8 cellular contexts compared by ENCODE assay signal in the genomic region with DNA sequence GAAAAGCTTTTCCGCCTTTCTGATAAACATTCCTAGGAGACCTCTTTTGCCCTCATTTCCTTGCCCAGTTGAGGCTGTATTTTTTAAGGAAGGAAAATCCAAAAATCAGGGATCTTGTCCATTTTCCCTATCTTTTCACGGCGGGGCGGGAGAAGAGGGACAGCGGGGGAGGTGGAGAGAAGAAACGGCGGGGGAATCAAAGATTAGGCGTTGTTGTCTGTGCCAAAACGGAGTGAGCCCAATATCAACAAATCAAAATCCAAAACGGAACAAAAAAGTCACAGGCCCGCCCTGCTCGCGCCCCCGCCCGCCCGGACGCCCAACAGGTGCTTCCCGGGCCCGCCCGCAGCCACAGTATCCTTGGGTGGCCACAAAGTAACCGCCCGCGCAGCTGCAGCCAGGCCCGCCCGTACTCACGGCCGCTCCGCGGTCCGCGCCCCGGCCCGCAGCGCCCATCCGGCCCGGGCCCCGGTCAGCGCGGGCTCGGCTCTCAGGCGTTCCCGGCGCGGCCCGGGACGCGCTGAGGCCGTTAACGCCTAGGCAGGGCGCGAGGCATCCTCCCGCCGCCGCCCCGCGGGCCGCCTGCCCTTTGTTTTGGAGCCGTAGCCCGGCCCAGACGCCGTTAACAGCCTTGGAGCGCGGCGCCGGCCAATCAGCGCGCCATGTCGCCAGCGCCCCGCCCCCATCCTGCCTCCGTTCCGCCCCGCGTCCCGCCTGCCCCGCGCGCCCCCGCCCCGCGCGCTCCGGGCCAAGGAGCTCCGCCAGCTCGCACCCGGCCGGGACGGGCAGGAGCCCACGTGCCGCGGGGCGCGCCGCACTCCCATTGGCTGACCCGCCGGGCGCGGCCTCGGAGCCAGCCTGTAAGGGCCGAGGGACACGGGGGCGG. TPM values are rescaled to one million over a fixed set of nuclear protein-coding genes. Genes with fewer than 3 reads are reported as not detected.
DNase-seq lines count a peak whose midpoint lies in the region; ATAC-seq and TF ChIP-seq lines count a peak whose summit lies in the region.

Gene YPEL1 (minus strand): TSS at position 597 of the 886 bp plus-strand sequence. CDS start 25,050 bp downstream, outside the sequence.

- H3K9me3 ChIP-seq in duodenal mucosa (ENCODE audit: control insufficient read depth in 1 of 2, low read length in 2 of 2), result no peaks in the 10 kb centered on the region

- DNase-seq in CD14-positive monocyte (ENCODE audit: low spot score) (peak; percentile 95), NCI-H82 treated with DMSO at 0.1 percent for 48 hours (lab: John Stamatoyannopoulos, UW; ENCODE audit: unreplicated experiment) (peak; percentile 28), lower leg skin (ENCODE audit: low spot score in 2 of 2) (peak; percentile 93 to 98)
- DNase-seq in activated CD4-positive, alpha-beta memory T cell treated with anti-CD3 and anti-CD28 coated beads, Interleukin-2, amount 10 ng/mL, durations not matched to agents 7 days and 5 days, result peak; percentile 97
- DNase-seq in stimulated activated CD4-positive, alpha-beta T cell treated with anti-CD3 and anti-CD28 coated beads, Interleukin-4, amount 100 ng/mL, for 24 hours, result peak; percentile 92

- no peaks in the 10 kb centered on the region for H3K9me3 Mint-ChIP-seq in CD14-positive monocyte
- no peaks in the 10 kb centered on the region for H3K9me3 Mint-ChIP-seq in activated CD4-positive, alpha-beta memory T cell treated with anti-CD3 and anti-CD28 coated beads, Interleukin-2, amount 10 ng/mL, durations not matched to agents 7 days and 5 days

- 1 to 4% methylated on average over 23 to 24 of the region's 102 CpGs for WGBS in lower leg skin, 2 donors

- POLR2A ChIA-PET in activated CD4-positive, alpha-beta memory T cell treated with anti-CD3 and anti-CD28 coated beads, Interleukin-2, amount 10 ng/mL, durations not matched to agents 7 days and 5 days (lab: Charles Lee), result interaction anchor here (0.6 to 2.1 kb wide), 17 partner anchors 9 to 237 kb away, joined by 3 to 13 read pairs (median 3); partner anchors contain the start of gene SDF2L1

- CTCF ChIA-PET in activated CD4-positive, alpha-beta memory T cell treated with anti-CD3 and anti-CD28 coated beads, Interleukin-2, amount 10 ng/mL, durations not matched to agents 7 days and 5 days (lab: Charles Lee), result interaction anchor here (1.0 kb wide), 2 partner anchors 9 to 27 kb away, joined by 3 read pairs; no protein-coding TSS in a partner anchor

- H3K36me3 ChIP-seq in duodenal mucosa (ENCODE audit: control insufficient read depth in 1 of 2, insufficient read depth in 2 of 2, low read length in 2 of 2), result no peaks in the 10 kb centered on the region

- peak within 1 kb of the TSS; percentile 39 for H3K27ac ChIP-seq in duodenal mucosa (ENCODE audit: low read depth, low read length)

- H3K4me3 ChIP-seq in duodenal mucosa (ENCODE audit: low read depth in 1 of 2, low read length in 2 of 2), result peak within 1 kb of the TSS; percentile 70 to 71
- peak within 1 kb of the TSS; percentile 25 for H3K4me3 ChIP-seq in lower leg skin (ENCODE audit: low read depth, poor library complexity, severe bottlenecking)

- peak within 1 kb of the TSS; percentile 14 to 20 for H3K9ac ChIP-seq in duodenal mucosa (ENCODE audit: low read depth in 1 of 2, low read length in 2 of 2)

- peak in 1 of 2 donors; percentile 31 for TF ChIP-seq POLR2A in lower leg skin (IDR thresholded peaks at IDR 0.05)

- intact Hi-C loops in CD14-positive monocyte (cut with micrococcal nuclease), result loop anchor here in 1 of 2 donors (5.0 kb wide), 1 partner anchor 132 kb away; the partner anchor contains the start of gene MAPK1
- intact Hi-C loops in lower leg skin (cut with DNase I; ENCODE audit: low total_unique reads), result loop anchor here (10.0 kb wide), 1 partner anchor 199 kb away; no protein-coding TSS in a partner anchor

- H3K27me3 Mint-ChIP-seq in CD14-positive monocyte (ENCODE audit: low read depth in 3 of 3), result peaks cover 2 to 12% (median 6%) of the 10 kb centered on the region in 3 donors
- peaks cover 19% of the 10 kb centered on the region for H3K27me3 Mint-ChIP-seq in activated CD4-positive, alpha-beta memory T cell treated with anti-CD3 and anti-CD28 coated beads, Interleukin-2, amount 10 ng/mL, durations not matched to agents 7 days and 5 days

- ATAC-seq in GM19395 (IDR thresholded peaks at IDR 0.05; ENCODE audit: unreplicated experiment) (peak; percentile 82), HG03558 (IDR thresholded peaks at IDR 0.05; ENCODE audit: extremely low read depth, unreplicated experiment) (peak; percentile 68)

- peaks cover 0 to 3% of the 10 kb centered on the region in 2 donors for H3K36me3 Mint-ChIP-seq in CD14-positive monocyte
- H3K36me3 Mint-ChIP-seq in activated CD4-positive, alpha-beta memory T cell treated with anti-CD3 and anti-CD28 coated beads, Interleukin-2, amount 10 ng/mL, durations not matched to agents 7 days and 5 days (ENCODE audit: low read depth), result no peaks in the 10 kb centered on the region

- peaks cover 15% of the 10 kb centered on the region for H3K4me1 Mint-ChIP-seq in CD14-positive monocyte
- peaks cover 19% of the 10 kb centered on the region for H3K4me1 Mint-ChIP-seq in activated CD4-positive, alpha-beta memory T cell treated with anti-CD3 and anti-CD28 coated beads, Interleukin-2, amount 10 ng/mL, durations not matched to agents 7 days and 5 days

- peak within 1 kb of the TSS in 5 of 7 donors; percentile 75 to 89 (median 83) for H3K27ac Mint-ChIP-seq in CD14-positive monocyte
- peak within 1 kb of the TSS; percentile 82 for H3K27ac Mint-ChIP-seq in activated CD4-positive, alpha-beta memory T cell treated with anti-CD3 and anti-CD28 coated beads, Interleukin-2, amount 10 ng/mL, durations not matched to agents 7 days and 5 days

- H3K27me3 ChIP-seq in duodenal mucosa (ENCODE audit: control insufficient read depth in 1 of 2, insufficient read depth in 2 of 2, low read length in 2 of 2), result peaks cover 3 to 5% of the 10 kb centered on the region in 2 donors

- H3K4me3 Mint-ChIP-seq in CD14-positive monocyte, result peak within 1 kb of the TSS; percentile 91 to 95
- peak within 1 kb of the TSS; percentile 90 for H3K4me3 Mint-ChIP-seq in activated CD4-positive, alpha-beta memory T cell treated with anti-CD3 and anti-CD28 coated beads, Interleukin-2, amount 10 ng/mL, durations not matched to agents 7 days and 5 days

- no peak for TF ChIP-seq CTCF in CD14-positive monocyte (IDR thresholded peaks at IDR 0.05)
- TF ChIP-seq CTCF in lower leg skin (IDR thresholded peaks at IDR 0.05), result no peak

- peaks cover 9 to 12% of the 10 kb centered on the region in 2 donors for H3K4me1 ChIP-seq in duodenal mucosa (ENCODE audit: control insufficient read depth in 1 of 2, insufficient read depth in 2 of 2, low read length in 2 of 2)

RNA-seq across cellular contexts. Expression of gene YPEL1, which starts in this region (rescaled TPM):
- 1 to 10 TPM; 2.0 to 2.3 TPM for polyA plus RNA-seq in CD14-positive monocyte
- total RNA-seq in activated CD4-positive, alpha-beta memory T cell treated with anti-CD3 and anti-CD28 coated beads, Interleukin-2, amount 10 ng/mL, durations not matched to agents 7 days and 5 days, result 10 to 100 TPM; 17.3 to 17.5 TPM
- total RNA-seq in lower leg skin, result 1 to 10 TPM; 1.9 to 5.4 (median 2.8) TPM

Comparison
In these comparisons a context has a peak if more than half of its experiments do, and no peak if none do; other contexts are left out.
1. Peak in every context shown above with its lines: DNase-seq, ATAC-seq, H3K4me3 ChIP-seq and H3K27ac ChIP-seq.
2. DNase-seq: peak in every context shown above with its lines; median percentile 97 in activated CD4-positive, alpha-beta memory T cell treated with anti-CD3 and anti-CD28 coated beads, Interleukin-2, amount 10 ng/mL, durations not matched to agents 7 days and 5 days; 96 in lower leg skin; 95 in CD14-positive monocyte; 92 in stimulated activated CD4-positive, alpha-beta T cell treated with anti-CD3 and anti-CD28 coated beads, Interleukin-4, amount 100 ng/mL, for 24 hours; 28 in NCI-H82 treated with DMSO at 0.1 percent for 48 hours.